In genomic region chr1:198462365-198463025, GRCh38 we compare ENCODE assay signal across 1 cellular context.
TF ChIP-seq lines count a peak whose summit lies in the region.

No MANE protein-coding gene starts in this region.

TF ChIP-seq in GM23338, 12 proteins besides CTCF, POLR2A, EP300 and RAD21 (continued from another document):
- no peak for TF ChIP-seq EZH2phosphoT487 (IDR thresholded peaks at IDR 0.05; ENCODE audit: unreplicated experiment)
- no peak for TF ChIP-seq JUNB (IDR thresholded peaks at IDR 0.05; ENCODE audit: unreplicated experiment)
